Comparison of ENCODE assay signal across 1 cellular context in the genomic region with DNA sequence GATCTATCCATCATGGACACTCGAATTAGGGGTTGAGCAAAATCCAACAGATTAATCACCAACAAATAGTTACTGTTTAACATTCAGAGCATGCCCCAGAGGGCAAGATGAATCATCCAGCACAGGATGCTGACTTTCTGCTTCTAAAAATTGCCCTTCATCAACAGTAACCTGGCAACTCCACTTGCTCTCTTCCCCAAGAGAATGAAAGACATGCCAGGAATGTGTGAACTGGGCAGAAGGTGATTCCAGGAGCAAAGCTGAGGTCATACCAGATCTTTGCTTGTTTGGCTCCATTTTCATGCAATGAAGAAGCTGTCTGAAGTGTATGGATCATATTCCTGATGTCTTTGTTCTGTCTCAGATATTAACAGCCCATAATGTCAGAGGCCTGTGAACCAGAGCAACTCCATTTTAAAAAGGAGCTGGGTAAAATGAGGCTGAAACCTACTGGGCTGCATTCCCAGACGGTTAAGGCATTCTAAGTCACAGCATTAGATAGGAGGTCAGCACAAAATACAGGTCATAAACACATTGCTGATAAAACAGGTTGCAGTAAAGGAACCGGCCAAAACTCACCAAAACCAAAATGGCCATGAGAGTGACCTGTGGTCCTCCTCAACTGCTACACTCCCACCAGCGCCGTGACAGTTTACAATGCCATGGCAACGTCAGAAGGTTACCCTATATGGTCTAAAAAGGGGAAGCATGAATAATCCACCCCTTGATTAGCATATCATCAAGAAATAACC.
A peak's percentile ranks its signal among the peaks of the same experiment; 100 is the strongest.
TF ChIP-seq lines count a peak whose summit lies in the region.

No MANE protein-coding gene starts in this region.

TF ChIP-seq in K562, 482 proteins besides CTCF, POLR2A, EP300 and RAD21 (continued from another document):
- TF ChIP-seq, protein P1, sequence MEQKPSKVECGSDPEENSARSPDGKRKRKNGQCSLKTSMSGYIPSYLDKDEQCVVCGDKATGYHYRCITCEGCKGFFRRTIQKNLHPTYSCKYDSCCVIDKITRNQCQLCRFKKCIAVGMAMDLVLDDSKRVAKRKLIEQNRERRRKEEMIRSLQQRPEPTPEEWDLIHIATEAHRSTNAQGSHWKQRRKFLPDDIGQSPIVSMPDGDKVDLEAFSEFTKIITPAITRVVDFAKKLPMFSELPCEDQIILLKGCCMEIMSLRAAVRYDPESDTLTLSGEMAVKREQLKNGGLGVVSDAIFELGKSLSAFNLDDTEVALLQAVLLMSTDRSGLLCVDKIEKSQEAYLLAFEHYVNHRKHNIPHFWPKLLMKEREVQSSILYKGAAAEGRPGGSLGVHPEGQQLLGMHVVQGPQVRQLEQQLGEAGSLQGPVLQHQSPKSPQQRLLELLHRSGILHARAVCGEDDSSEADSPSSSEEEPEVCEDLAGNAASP (IDR thresholded peaks at IDR 0.05): no peak
- peak; percentile 88 for TF ChIP-seq ZKSCAN3 (CRISPR knock-in tag; IDR thresholded peaks at IDR 0.05)
TF ChIP-seq in K562: peak in this region for 191.
